Comparison of ENCODE assay signal across 16 cellular contexts in genomic region chr20:8693709-8694108, GRCh38.
DNase-seq lines count a peak whose midpoint lies in the region; ATAC-seq, FAIRE-seq and TF ChIP-seq lines count a peak whose summit lies in the region.
"Had no signal": no experiment of that assay in that cellular context is flagged by ENCODE, and none has a peak within 500 bp of the region (broad histone marks: within the 10 kb centered on the region; RNA-seq: fewer than 3 reads in every experiment).

No MANE protein-coding gene starts in this region.

- H3K27me3 ChIP-seq in bronchial epithelial cell (ENCODE audit: control insufficient read depth, insufficient read depth, low read length) (no peaks in the 10 kb centered on the region), mesenchymal stem cell (ENCODE audit: control insufficient read depth in 1 of 2, insufficient read depth in 1 of 2, low read length in 2 of 2) (no peaks in the 10 kb centered on the region)

- no peak overlapping the region for H3K4me3 ChIP-seq in AG09309 (ENCODE audit: control insufficient read depth, low read depth, low read length)
- H3K4me3 ChIP-seq in bronchial epithelial cell (ENCODE audit: low read depth, low read length): no peak overlapping the region
- no peak overlapping the region for H3K4me3 ChIP-seq in mesenchymal stem cell (ENCODE audit: insufficient read depth in 1 of 2, low read depth in 1 of 2, low read length in 2 of 2)
- H3K4me3 ChIP-seq: K562, PC-9 had no signal

- WGBS in mesenchymal stem cell: no CpG with 5 or more reads among the region's 2 CpGs

- H2AK5ac ChIP-seq in mesenchymal stem cell (ENCODE audit: low read length, severe bottlenecking): no peak overlapping the region

- no peaks in the 10 kb centered on the region for H3K79me1 ChIP-seq in mesenchymal stem cell (replicated peaks; ENCODE audit: low read length, poor library complexity, severe bottlenecking)

- H4K8ac ChIP-seq in mesenchymal stem cell (ENCODE audit: low read length): no peak overlapping the region

- H4K91ac ChIP-seq in mesenchymal stem cell (ENCODE audit: low read length): no peak overlapping the region

- ATAC-seq in GM21717 (IDR thresholded peaks at IDR 0.05; ENCODE audit: unreplicated experiment): no peak
- ATAC-seq: K562 had no signal

- H2BK15ac ChIP-seq in mesenchymal stem cell (ENCODE audit: low read depth, poor library complexity, severe bottlenecking): no peak overlapping the region

- H2BK120ac ChIP-seq in mesenchymal stem cell (ENCODE audit: low read depth, low read length): no peak overlapping the region

- TF ChIP-seq CTCF in AG09309 (IDR thresholded peaks at IDR 0.05; ENCODE audit: control insufficient read depth, insufficient read depth, low read depth, low read length, missing control alignments) (no peak), bronchial epithelial cell (IDR thresholded peaks at IDR 0.05; ENCODE audit: insufficient read depth, low read length, severe bottlenecking) (no peak), GM10266 (IDR thresholded peaks at IDR 0.05; ENCODE audit: control insufficient read depth, insufficient read depth, low read depth, missing control alignments) (no peak)

- no peaks in the 10 kb centered on the region for H3K4me1 ChIP-seq in mesenchymal stem cell (ENCODE audit: control insufficient read depth, insufficient read depth, low read depth, low read length)

- H3K36me3 ChIP-seq in bronchial epithelial cell (ENCODE audit: control insufficient read depth, insufficient read depth, low read length) (no peaks in the 10 kb centered on the region), mesenchymal stem cell (ENCODE audit: control insufficient read depth in 1 of 2, insufficient read depth in 2 of 2, low read depth in 1 of 2, low read length in 2 of 2) (no peaks in the 10 kb centered on the region)

- peaks cover 6% of the 10 kb centered on the region for H3K9me3 ChIP-seq in mesenchymal stem cell (ENCODE audit: control insufficient read depth, low read length)

- DNase-seq in AG09309 (ENCODE audit: low read depth) (peak; percentile 8), HT1080 (ENCODE audit: low read depth) (peak; percentile 72), bronchial epithelial cell (ENCODE audit: low read depth) (peak; percentile 12), mesenchymal stem cell (peak; percentile 54), DMS 273 treated with DMSO at 0.1 percent for 48 hours (lab: John Stamatoyannopoulos, UW) (no peak), GM10266 (ENCODE audit: extremely low spot score) (no peak), activated T-cell treated with anti-CD3 and anti-CD28 coated beads for 4 hours (no peak)
- DNase-seq: activated CD4-positive, CD25-positive, alpha-beta regulatory T cell; activated naive CD8-positive, alpha-beta T cell treated with anti-CD3 and anti-CD28 coated beads for 36 hours; midbrain; NCI-H1436 treated with DMSO at 0.1 percent for 48 hours; NCI-H526 treated with DMSO at 0.1 percent for 48 hours; occipital lobe; PC-9 had no signal

- H2AFZ ChIP-seq in mesenchymal stem cell (ENCODE audit: low read depth, low read length): no peak overlapping the region
- H2AFZ ChIP-seq: PC-9 had no signal

- H3K18ac ChIP-seq in mesenchymal stem cell (ENCODE audit: low read depth in 1 of 2, low read length in 2 of 2): no peak overlapping the region

- H2BK12ac ChIP-seq in mesenchymal stem cell (ENCODE audit: low read length in 2 of 2): no peak overlapping the region

- no peak overlapping the region for H2BK5ac ChIP-seq in mesenchymal stem cell (ENCODE audit: low read depth, low read length, poor library complexity, severe bottlenecking)

- H3K27ac ChIP-seq in mesenchymal stem cell (ENCODE audit: low read length, poor library complexity, severe bottlenecking): peak overlapping the region; percentile 39
- H3K27ac ChIP-seq: PC-9 had no signal

- H3K23ac ChIP-seq in mesenchymal stem cell (ENCODE audit: low read length in 2 of 2): no peak overlapping the region

- FAIRE-seq in bronchial epithelial cell (lab: Jason Lieb, UNC): no peak
- FAIRE-seq: K562 had no signal

- no peak overlapping the region for H3K4me2 ChIP-seq in mesenchymal stem cell (ENCODE audit: low read length, poor library complexity, severe bottlenecking)
- H3K4me2 ChIP-seq: PC-9 had no signal

- no peak overlapping the region for H3K4ac ChIP-seq in mesenchymal stem cell (ENCODE audit: low read depth in 1 of 2, low read length in 2 of 2)

- H3K9ac ChIP-seq in mesenchymal stem cell (ENCODE audit: low read length): no peak overlapping the region

- no peak overlapping the region for H3K14ac ChIP-seq in mesenchymal stem cell (ENCODE audit: low read length in 2 of 2)

Comparison
In these comparisons a context has a peak if more than half of its experiments do, and no peak if none do; other contexts are left out.
1. DNase-seq: peak in AG09309 (single experiment), HT1080 (single experiment), bronchial epithelial cell (single experiment) and mesenchymal stem cell (single experiment); none in DMS 273 treated with DMSO at 0.1 percent for 48 hours (single experiment), GM10266 (single experiment) and activated T-cell treated with anti-CD3 and anti-CD28 coated beads for 4 hours (single experiment).